In genomic region chr11:69995697-69996096, GRCh38 we compare ENCODE assay signal across 25 cellular contexts.
DNase-seq lines count a peak whose midpoint lies in the region; ATAC-seq, FAIRE-seq and TF ChIP-seq lines count a peak whose summit lies in the region.
"Had no signal": no experiment of that assay in that cellular context is flagged by ENCODE, and none has a peak within 500 bp of the region (broad histone marks: within the 10 kb centered on the region; RNA-seq: fewer than 3 reads in every experiment).

No MANE protein-coding gene starts in this region.

- no peak for TF ChIP-seq EP300 in K562 (IDR thresholded peaks at IDR 0.05; ENCODE audit: low read length)

- H3K9me1 ChIP-seq in K562 (ENCODE audit: control insufficient read depth, insufficient read depth, low read length): no peaks in the 10 kb centered on the region

- peaks cover 62% of the 10 kb centered on the region for H3F3A ChIP-seq in PC-9 (ENCODE audit: insufficient read depth, low read depth)

- peak overlapping the region; percentile 80 for H3K27ac ChIP-seq in PC-9
- no peak overlapping the region for H3K27ac ChIP-seq in K562 (ENCODE audit: extremely low read depth, low read depth, low read length)
- H3K27ac ChIP-seq in upper lobe of right lung: no peak overlapping the region
- no peak overlapping the region for H3K27ac ChIP-seq in pancreas
- H3K27ac ChIP-seq: 22Rv1; A549; BLaER1 treated with 17β-estradiol and CSF1 and Interleukin-3, amounts not matched to agents 10 nM and 100 nM; C4-2B had no signal

- TF ChIP-seq CTCF in PC-9 (conservative IDR thresholded peaks at IDR 0.05) (no peak), K562 (IDR thresholded peaks at IDR 0.05 in 2 of 3, conservative IDR thresholded peaks at IDR 0.05 in 1 of 3; ENCODE audit: insufficient read depth in 2 of 3, low read depth in 1 of 3, low read length in 3 of 3) (no peak), upper lobe of right lung (IDR thresholded peaks at IDR 0.05) (no peak), pancreas (IDR thresholded peaks at IDR 0.05) (no peak)

- no peaks in the 10 kb centered on the region for H3K36me3 ChIP-seq in PC-9 (ENCODE audit: low read depth)
- no peaks in the 10 kb centered on the region for H3K36me3 ChIP-seq in K562 (ENCODE audit: control insufficient read depth, insufficient read depth, low read length)
- no peaks in the 10 kb centered on the region for H3K36me3 ChIP-seq in upper lobe of right lung
- H3K36me3 ChIP-seq in pancreas: no peaks in the 10 kb centered on the region
- H3K36me3 ChIP-seq: BLaER1 treated with 17β-estradiol and CSF1 and Interleukin-3, amounts not matched to agents 10 nM and 100 nM had no signal

- CTCF ChIA-PET in PC-9 (lab: Charles Lee) (no interaction called here), K562 (lab: Yijun Ruan, JAX; ENCODE audit: low intra/inter-chr PET ratio) (no interaction called here)

- DNase-seq in NCI-H82 (lab: John Stamatoyannopoulos, UW) (peak; percentile 4), NCI-H82 treated with DMSO at 0.1 percent for 48 hours (lab: John Stamatoyannopoulos, UW; ENCODE audit: unreplicated experiment) (no peak), PC-9 (no peak), K562 (ENCODE audit: extremely low read depth in 1 of 4, low spot score in 3 of 4) (no peak), upper lobe of right lung (peak; percentile 20), GM12892 (ENCODE audit: insufficient read length) (no peak), NCI-H526 treated with DMSO at 0.1 percent for 48 hours (lab: John Stamatoyannopoulos, UW) (no peak), pancreas (no peak)
- DNase-seq: AML-193; CD4-positive, alpha-beta memory T cell; CD8-positive, alpha-beta memory T cell; COR-L47; DMS 273 treated with DMSO at 0.1 percent for 48 hours; DMS153; DMS53; DMS79; DND-41; EL; GDM1 had no signal

- H3K4me3 ChIP-seq in PC-9 (no peak overlapping the region), K562 (no peak overlapping the region), upper lobe of right lung (no peak overlapping the region), pancreas (no peak overlapping the region)
- H3K4me3 ChIP-seq: A549; BLaER1 treated with 17β-estradiol and CSF1 and Interleukin-3, amounts not matched to agents 10 nM and 100 nM; GM12878 had no signal

- H3K4me1 ChIP-seq in PC-9 (replicated peaks; ENCODE audit: insufficient read depth) (peaks cover 79% of the 10 kb centered on the region), K562 (replicated peaks in 1 of 2; ENCODE audit: control insufficient read depth in 2 of 2, insufficient read depth in 2 of 2, low read length in 2 of 2) (no peaks in the 10 kb centered on the region; a peak in 2 of 5 replicates), upper lobe of right lung (no peaks in the 10 kb centered on the region), pancreas (no peaks in the 10 kb centered on the region)
- H3K4me1 ChIP-seq: A549 had no signal

- H2AFZ ChIP-seq in PC-9: no peak overlapping the region
- H2AFZ ChIP-seq in K562 (ENCODE audit: low read depth, low read length): no peak overlapping the region

- no peak overlapping the region for H3K9ac ChIP-seq in K562 (ENCODE audit: insufficient read depth in 1 of 2, low read depth in 2 of 2, low read length in 2 of 2)
- H3K9ac ChIP-seq: BLaER1 treated with 17β-estradiol and CSF1 and Interleukin-3, amounts not matched to agents 10 nM and 100 nM had no signal

- no peak for TF ChIP-seq RAD21 in K562 (CRISPR knock-in tag; conservative IDR thresholded peaks at IDR 0.05 in 1 of 2, IDR thresholded peaks at IDR 0.05 in 1 of 2)

- H3K9me2 ChIP-seq in PC-9 (ENCODE audit: insufficient read depth): no peaks in the 10 kb centered on the region

- no peaks in the 10 kb centered on the region for H4K20me1 ChIP-seq in PC-9 (ENCODE audit: insufficient read depth)
- H4K20me1 ChIP-seq in K562 (replicated peaks; ENCODE audit: control insufficient read depth, insufficient read depth, low read length): no peaks in the 10 kb centered on the region
- H4K20me1 ChIP-seq: BLaER1 treated with 17β-estradiol and CSF1 and Interleukin-3, amounts not matched to agents 10 nM and 100 nM had no signal

- in situ Hi-C loops in K562 (cut with MboI): loop anchor here (5.0 kb wide), 1 partner anchor 77 kb away; no protein-coding TSS in a partner anchor

- FAIRE-seq in K562 (lab: Jason Lieb, UNC) (no peak), GM12892 (lab: Jason Lieb, UNC) (no peak), pancreas (lab: Jason Lieb, UNC) (no peak)
- FAIRE-seq: A549, GM12878, GM19239 had no signal

- H3K79me2 ChIP-seq in PC-9 (ENCODE audit: low read depth): no peaks in the 10 kb centered on the region
- no peaks in the 10 kb centered on the region for H3K79me2 ChIP-seq in K562 (ENCODE audit: control insufficient read depth, insufficient read depth, low read length)

- POLR2A ChIA-PET in PC-9 (lab: Charles Lee; ENCODE audit: unreplicated experiment) (no interaction called here), K562 (lab: Yijun Ruan, JAX) (interaction anchor here (0.9 kb wide), 1 partner anchor 11 kb away, joined by 3 read pairs; no protein-coding TSS in a partner anchor)

- intact Hi-C loops in PC-9 (cut with micrococcal nuclease; ENCODE audit: unreplicated experiment): no loop called here
- intact Hi-C loops in K562 (cut with micrococcal nuclease): no loop called here
- intact Hi-C loops in upper lobe of right lung (cut with DNase I): no loop called here
- intact Hi-C loops in pancreas (cut with DNase I): no loop called here

- BruUV-seq in PC-9 (replicated peaks; lab: Mats Ljungman, UMichigan) (no TSS peak), K562 (replicated peaks; lab: Mats Ljungman, UMichigan) (no TSS peak)

- peaks cover 7% of the 10 kb centered on the region; the same call in 1 of the 2 replicates for H3K9me3 ChIP-seq in PC-9 (ENCODE audit: insufficient read depth, low read depth)
- peaks cover 2% of the 10 kb centered on the region; the same call in 1 of the 2 replicates for H3K9me3 ChIP-seq in K562 (replicated peaks; ENCODE audit: control insufficient read depth, insufficient read depth, low read depth, low read length)
- H3K9me3 ChIP-seq in upper lobe of right lung: no peaks in the 10 kb centered on the region
- no peaks in the 10 kb centered on the region for H3K9me3 ChIP-seq in pancreas

- H3K27me3 ChIP-seq in PC-9 (ENCODE audit: insufficient read depth, low read depth): no peaks in the 10 kb centered on the region
- H3K27me3 ChIP-seq in K562 (ENCODE audit: control insufficient read depth in 2 of 2, insufficient read depth in 2 of 2, low read length in 2 of 2): no peaks in the 10 kb centered on the region; a peak in 1 of 5 replicates
- no peaks in the 10 kb centered on the region for H3K27me3 ChIP-seq in upper lobe of right lung
- H3K27me3 ChIP-seq in pancreas: no peaks in the 10 kb centered on the region
- H3K27me3 ChIP-seq: BLaER1 treated with 17β-estradiol and CSF1 and Interleukin-3, amounts not matched to agents 10 nM and 100 nM had no signal

- no peak for TF ChIP-seq POLR2A in K562 (conservative IDR thresholded peaks at IDR 0.05)
- no peak for TF ChIP-seq POLR2A in GM12892 (IDR thresholded peaks at IDR 0.05; ENCODE audit: low read depth, low read length)

- ATAC-seq in K562: no peak
- no peak for ATAC-seq in upper lobe of right lung
- no peak for ATAC-seq in pancreas
- ATAC-seq: A549, GM12878 had no signal

- H3K4me2 ChIP-seq in PC-9 (peak overlapping the region; percentile 14), K562 (ENCODE audit: insufficient read depth, low read length) (no peak overlapping the region)
- H3K4me2 ChIP-seq: A549; BLaER1 treated with 17β-estradiol and CSF1 and Interleukin-3, amounts not matched to agents 10 nM and 100 nM had no signal

- WGBS in K562 (ENCODE audit: insufficient coverage, low coverage, missing lambda C conversion rate): 10% methylated on average over 10 of the region's 10 CpGs
- WGBS in pancreas, 2 donors: 75 to 83% methylated on average over 10 of the region's 10 CpGs

TF ChIP-seq in K562, 482 proteins besides CTCF, POLR2A, EP300 and RAD21:
- TF ChIP-seq, protein P1, sequence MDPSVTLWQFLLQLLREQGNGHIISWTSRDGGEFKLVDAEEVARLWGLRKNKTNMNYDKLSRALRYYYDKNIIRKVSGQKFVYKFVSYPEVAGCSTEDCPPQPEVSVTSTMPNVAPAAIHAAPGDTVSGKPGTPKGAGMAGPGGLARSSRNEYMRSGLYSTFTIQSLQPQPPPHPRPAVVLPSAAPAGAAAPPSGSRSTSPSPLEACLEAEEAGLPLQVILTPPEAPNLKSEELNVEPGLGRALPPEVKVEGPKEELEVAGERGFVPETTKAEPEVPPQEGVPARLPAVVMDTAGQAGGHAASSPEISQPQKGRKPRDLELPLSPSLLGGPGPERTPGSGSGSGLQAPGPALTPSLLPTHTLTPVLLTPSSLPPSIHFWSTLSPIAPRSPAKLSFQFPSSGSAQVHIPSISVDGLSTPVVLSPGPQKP (CRISPR knock-in tag; IDR thresholded peaks at IDR 0.05): no peak
- TF ChIP-seq ATF3 (IDR thresholded peaks at IDR 0.05) (peak; percentile 46), ATF3 (CRISPR knock-in tag; conservative IDR thresholded peaks at IDR 0.05) (no peak), CEBPG (CRISPR knock-in tag; IDR thresholded peaks at IDR 0.05) (peak; percentile 30; the same call in 1 of the 2 replicates), CEBPG (tag; conservative IDR thresholded peaks at IDR 0.05 in 1 of 2, IDR thresholded peaks at IDR 0.05 in 1 of 2) (no peak)
- TF ChIP-seq, protein P2, sequence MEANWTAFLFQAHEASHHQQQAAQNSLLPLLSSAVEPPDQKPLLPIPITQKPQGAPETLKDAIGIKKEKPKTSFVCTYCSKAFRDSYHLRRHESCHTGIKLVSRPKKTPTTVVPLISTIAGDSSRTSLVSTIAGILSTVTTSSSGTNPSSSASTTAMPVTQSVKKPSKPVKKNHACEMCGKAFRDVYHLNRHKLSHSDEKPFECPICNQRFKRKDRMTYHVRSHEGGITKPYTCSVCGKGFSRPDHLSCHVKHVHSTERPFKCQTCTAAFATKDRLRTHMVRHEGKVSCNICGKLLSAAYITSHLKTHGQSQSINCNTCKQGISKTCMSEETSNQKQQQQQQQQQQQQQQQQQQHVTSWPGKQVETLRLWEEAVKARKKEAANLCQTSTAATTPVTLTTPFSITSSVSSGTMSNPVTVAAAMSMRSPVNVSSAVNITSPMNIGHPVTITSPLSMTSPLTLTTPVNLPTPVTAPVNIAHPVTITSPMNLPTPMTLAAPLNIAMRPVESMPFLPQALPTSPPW (CRISPR knock-in tag; IDR thresholded peaks at IDR 0.05): no peak
TF ChIP-seq in K562: peak in this region for 2.

Comparison
In these comparisons a context has a peak if more than half of its experiments do, and no peak if none do; other contexts are left out.
1. DNase-seq: peak in NCI-H82 (single experiment) and upper lobe of right lung (single experiment); none in NCI-H82 treated with DMSO at 0.1 percent for 48 hours (single experiment), PC-9 (0 of 2), K562 (0 of 4), GM12892 (single experiment), NCI-H526 treated with DMSO at 0.1 percent for 48 hours (single experiment) and pancreas (0 of 6).